Comparison of ENCODE assay signal across 8 cellular contexts in genomic region chrX:78321809-78322208, GRCh38. TPM values are rescaled to one million over a fixed set of nuclear protein-coding genes. Genes with fewer than 3 reads are reported as not detected.
DNase-seq lines count a peak whose midpoint lies in the region; ATAC-seq, FAIRE-seq and TF ChIP-seq lines count a peak whose summit lies in the region.

No MANE protein-coding gene starts in this region.

- TF ChIP-seq POLR2A in GM12878 (IDR thresholded peaks at IDR 0.05; ENCODE audit: low read depth, low read length): no peak

- peak overlapping the region; percentile 19 to 29 for H3K4me3 Mint-ChIP-seq in stimulated activated naive CD8-positive, alpha-beta T cell treated with anti-CD3 and anti-CD28 coated beads, Interleukin-15, amount 100 ng/mL, for 72 hours

- in situ Hi-C loops in GM12878 (cut with MboI): no loop called here

- no peak overlapping the region for H3K9ac ChIP-seq in GM12878 (ENCODE audit: control insufficient read depth, insufficient read depth, low read length)

- peak overlapping the region in 1 of 2 donors; percentile 34 for H3K27ac Mint-ChIP-seq in stimulated activated naive CD8-positive, alpha-beta T cell treated with anti-CD3 and anti-CD28 coated beads, Interleukin-15, amount 100 ng/mL, for 72 hours

- no peak for FAIRE-seq in GM12878 (lab: Jason Lieb, UNC)

- peaks cover 16% of the 10 kb centered on the region for H3K79me2 ChIP-seq in GM12878 (ENCODE audit: control insufficient read depth, insufficient read depth, low read length)

- POLR2A ChIA-PET in GM12878 (lab: Charles Lee): interaction anchor here (0.7 to 2.0 kb wide), 3 partner anchors 9 to 15 kb away, joined by 3 to 10 read pairs (median 3); no protein-coding TSS in a partner anchor

- H3K9me3 ChIP-seq in GM12878 (replicated peaks; ENCODE audit: control insufficient read depth, insufficient read depth, low read length): peaks cover 3% of the 10 kb centered on the region; the same call in 1 of the 3 replicates

- CTCF ChIA-PET in GM12878 (lab: Yijun Ruan, JAX): interaction anchor here (0.6 to 1.1 kb wide), 3 partner anchors 10 to 1771 kb away, joined by 3 to 4 read pairs (median 3); no protein-coding TSS in a partner anchor

- ATAC-seq in HG03039 (IDR thresholded peaks at IDR 0.05; ENCODE audit: unreplicated experiment) (peak; percentile 84), GM12878 (peak; percentile 92), left lobe of liver (no peak)
- peak; percentile 88 for ATAC-seq in stimulated activated naive CD8-positive, alpha-beta T cell treated with anti-CD3 and anti-CD28 coated beads, Interleukin-15, amount 100 ng/mL, for 72 hours

- H3K27me3 ChIP-seq in GM12878 (replicated peaks in 1 of 2; ENCODE audit: control insufficient read depth in 2 of 2, insufficient read depth in 2 of 2, low read length in 1 of 2): no peaks in the 10 kb centered on the region

- intact Hi-C loops in GM12878 (cut with micrococcal nuclease; ENCODE audit: unreplicated experiment): loop anchor here (5.0 to 10.0 kb wide), 3 partner anchors 185 to 633 kb away; partner anchors contain the start of genes PGK1 and TAF9B

- TF ChIP-seq RAD21 in GM12878 (IDR thresholded peaks at IDR 0.05; ENCODE audit: insufficient read depth, low read depth, low read length): no peak

- RAD21 ChIA-PET in GM12878 (lab: Charles Lee; ENCODE audit: unreplicated experiment): interaction anchor here (0.8 to 1.6 kb wide), 2 partner anchors 10 kb away, joined by 3 to 6 read pairs; no protein-coding TSS in a partner anchor

- no peak overlapping the region for H3K4me3 ChIP-seq in GM12878

- peaks cover 4% of the 10 kb centered on the region for H3K4me1 ChIP-seq in GM12878 (ENCODE audit: control insufficient read depth, insufficient read depth, low read length)

- TF ChIP-seq CTCF in GM12878 (IDR thresholded peaks at IDR 0.05 in 2 of 3, conservative IDR thresholded peaks at IDR 0.05 in 1 of 3; ENCODE audit: control insufficient read depth in 2 of 3, extremely low read depth in 1 of 3, insufficient read depth in 1 of 3, low read depth in 3 of 3, low read length in 3 of 3): no peak

- no peaks in the 10 kb centered on the region for H3K36me3 ChIP-seq in GM12878 (ENCODE audit: control insufficient read depth in 2 of 2, insufficient read depth in 2 of 2, low read length in 1 of 2)

- WGBS in GM12878 (ENCODE audit: insufficient coverage, insufficient replicate concordance, low lambda C conversion rate, missing lambda C conversion rate): 3% methylated on average over 2 of the region's 2 CpGs

- H3K4me1 Mint-ChIP-seq in stimulated activated naive CD8-positive, alpha-beta T cell treated with anti-CD3 and anti-CD28 coated beads, Interleukin-15, amount 100 ng/mL, for 72 hours: peaks cover 33% of the 10 kb centered on the region

- TF ChIP-seq EP300 in GM12878 (IDR thresholded peaks at IDR 0.05; ENCODE audit: borderline replicate concordance in 1 of 2, control insufficient read depth in 1 of 2, low read depth in 2 of 2, low read length in 2 of 2): no peak

- SMC1A ChIA-PET in GM12878 (lab: Charles Lee; ENCODE audit: uncharacterized antibody, unreplicated experiment): interaction anchor here (0.6 to 3.6 kb wide), 4 partner anchors 9 to 205 kb away, joined by 3 to 28 read pairs (median 11); partner anchors contain the start of gene TAF9B

- BruUV-seq in GM12878 (replicated peaks; lab: Mats Ljungman, UMichigan): no TSS peak

- H3K27me3 Mint-ChIP-seq in stimulated activated naive CD8-positive, alpha-beta T cell treated with anti-CD3 and anti-CD28 coated beads, Interleukin-15, amount 100 ng/mL, for 72 hours: no peaks in the 10 kb centered on the region

- peaks cover 0 to 5% of the 10 kb centered on the region in 2 donors for H3K9me3 Mint-ChIP-seq in stimulated activated naive CD8-positive, alpha-beta T cell treated with anti-CD3 and anti-CD28 coated beads, Interleukin-15, amount 100 ng/mL, for 72 hours

- no peaks in the 10 kb centered on the region for H4K20me1 ChIP-seq in GM12878 (ENCODE audit: control insufficient read depth, insufficient read depth)

- no peak overlapping the region for H3K4me2 ChIP-seq in GM12878 (ENCODE audit: control insufficient read depth, insufficient read depth)

- H2AFZ ChIP-seq in GM12878 (ENCODE audit: control insufficient read depth, low read depth, low read length): no peak overlapping the region

- no peak overlapping the region for H3K27ac ChIP-seq in GM12878 (ENCODE audit: control insufficient read depth, insufficient read depth)

- peak; percentile 19 for DNase-seq in activated T-cell treated with anti-CD3 and anti-CD28 coated beads for 1 hour (ENCODE audit: low read depth)
- DNase-seq in activated T-cell treated with anti-CD3 and anti-CD28 coated beads for 4 hours: no peak
- DNase-seq in SIG-M5 (lab: John Stamatoyannopoulos, UW): peak; percentile 79
- DNase-seq in GM12878 (ENCODE audit: low read depth, low spot score): no peak
- peak; percentile 5 to 33 for DNase-seq in stimulated activated naive CD8-positive, alpha-beta T cell treated with anti-CD3 and anti-CD28 coated beads, Interleukin-15, amount 100 ng/mL, for 72 hours
- no peak for DNase-seq in left lobe of liver (ENCODE audit: low spot score)
- DNase-seq in DMS 273 treated with DMSO at 0.1 percent for 48 hours (lab: John Stamatoyannopoulos, UW): no peak

TF ChIP-seq in GM12878, 131 proteins besides CTCF, POLR2A, EP300 and RAD21:
- TF ChIP-seq SPI1 (IDR thresholded peaks at IDR 0.05; ENCODE audit: borderline replicate concordance, insufficient read depth, low read depth, low read length): peak; percentile 96
- TF ChIP-seq EED (IDR thresholded peaks at IDR 0.05; ENCODE audit: low read depth): 0 out of 2 replicates have a peak, but pooled peaks have one; percentile 30
- no peak for TF ChIP-seq FOS (IDR thresholded peaks at IDR 0.05; ENCODE audit: borderline replicate concordance, extremely low read depth, insufficient read length)
- no peak for TF ChIP-seq CBFB (IDR thresholded peaks at IDR 0.05; ENCODE audit: low read depth)
- TF ChIP-seq DPF2 (IDR thresholded peaks at IDR 0.05): peak; percentile 38; the same call in 1 of the 2 replicates
- 0 out of 2 replicates have a peak, but pooled peaks have one; percentile 47 for TF ChIP-seq CBX5 (IDR thresholded peaks at IDR 0.05; ENCODE audit: low read depth)
- TF ChIP-seq KDM1A (IDR thresholded peaks at IDR 0.05; ENCODE audit: borderline replicate concordance): no peak
- peak in 1 of 2 experiments; percentile 81; a peak in 2 of 4 replicates for TF ChIP-seq ETV6 (conservative IDR thresholded peaks at IDR 0.05 in 1 of 2, IDR thresholded peaks at IDR 0.05 in 1 of 2; ENCODE audit: borderline replicate concordance in 1 of 2, low read depth in 1 of 2)
- TF ChIP-seq RUNX3 (IDR thresholded peaks at IDR 0.05; ENCODE audit: low read length): peak; percentile 39
- 0 out of 2 replicates have a peak, but pooled peaks have one; percentile 37 for TF ChIP-seq GABPA (IDR thresholded peaks at IDR 0.05; ENCODE audit: low read depth)
- TF ChIP-seq SMAD1 (IDR thresholded peaks at IDR 0.05; ENCODE audit: low read depth, partially characterized antibody): peak; percentile 52
- peak; percentile 42; the same call in 1 of the 2 replicates for TF ChIP-seq IKZF1 (conservative IDR thresholded peaks at IDR 0.05)
TF ChIP-seq in GM12878: peak in this region for 9.

RNA-seq across cellular contexts. Expression of gene CYSLTR1, which starts 5.6 kb away (rescaled TPM):
- total RNA-seq in GM12878 (2013; cell fraction: nucleolus; rRNA removed): 24.1 and 24.8 TPM in 2 replicates
- total RNA-seq in GM12878 (2014; rRNA removed): 26.7 and 30.9 TPM in 2 replicates
- total RNA-seq in GM12878 (2014; rRNA removed; fragmentation: Illumina TruSeq; extraction: Trizol): 31.9 and 32.9 TPM in 2 replicates
- total RNA-seq in GM12878 (2021): 21.2 and 22.1 TPM in 2 replicates
- polyA plus RNA-seq in GM12878 (2011; ENCODE audit: low read depth): 7.2 TPM
- polyA plus RNA-seq in GM12878 (2011; rRNA removed): 16.5 and 22.6 TPM in 2 replicates
- 6.4 and 7.0 TPM in 2 replicates for polyA plus RNA-seq in GM12878 (2011; cell fraction: cytosol; rRNA removed)
- polyA plus RNA-seq in GM12878 (2011; cell fraction: nucleus; rRNA removed): 4.8 and 4.9 TPM in 2 replicates
- polyA plus RNA-seq in GM12878 (2012): 9.0 and 9.2 TPM in 2 replicates
- 28.9 and 32.0 TPM in 2 replicates for polyA plus RNA-seq in GM12878 (2014; fragmentation: Illumina TruSeq; extraction: Trizol)
- 10 to 100 TPM; 27.9 to 42.0 TPM for polyA plus RNA-seq in GM12878 (2014; fragmentation: Nextera tagmentation; extraction: Ambion mirVana)
- polyA plus RNA-seq in GM12878 (2014; rRNA removed): 10.7 and 13.7 TPM in 2 replicates
- polyA plus RNA-seq in GM12878 (2016; fragmentation: Nextera tagmentation; extraction: Ambion mirVana): 10 to 100 TPM; 18.0 to 20.5 TPM
- 13.5 and 19.7 TPM in 2 replicates for polyA minus RNA-seq in GM12878 (2011; rRNA and poly(A)+ RNA removed)
- polyA minus RNA-seq in GM12878 (2011; cell fraction: cytosol; rRNA and poly(A)+ RNA removed): 3.6 and 5.0 TPM in 2 replicates
- 5.4 and 10.1 TPM in 2 replicates for polyA minus RNA-seq in GM12878 (2011; cell fraction: nucleus; rRNA and poly(A)+ RNA removed)
- 0.25 TPM for total RNA-seq in left lobe of liver

Comparison
In these comparisons a context has a peak if more than half of its experiments do, and no peak if none do; other contexts are left out.
1. DNase-seq: peak in activated T-cell treated with anti-CD3 and anti-CD28 coated beads for 1 hour (single experiment), SIG-M5 (single experiment) and stimulated activated naive CD8-positive, alpha-beta T cell treated with anti-CD3 and anti-CD28 coated beads, Interleukin-15, amount 100 ng/mL, for 72 hours (2 of 2); none in activated T-cell treated with anti-CD3 and anti-CD28 coated beads for 4 hours (single experiment), GM12878 (single experiment), left lobe of liver (single experiment) and DMS 273 treated with DMSO at 0.1 percent for 48 hours (single experiment).
2. RNA of gene CYSLTR1, which starts 5.6 kb away (total RNA-seq): 21.2 to 32.9 TPM in GM12878; 0.25 TPM in left lobe of liver (single experiment); every median in the first group is over 10 times any median in the second.